In the genomic region with DNA sequence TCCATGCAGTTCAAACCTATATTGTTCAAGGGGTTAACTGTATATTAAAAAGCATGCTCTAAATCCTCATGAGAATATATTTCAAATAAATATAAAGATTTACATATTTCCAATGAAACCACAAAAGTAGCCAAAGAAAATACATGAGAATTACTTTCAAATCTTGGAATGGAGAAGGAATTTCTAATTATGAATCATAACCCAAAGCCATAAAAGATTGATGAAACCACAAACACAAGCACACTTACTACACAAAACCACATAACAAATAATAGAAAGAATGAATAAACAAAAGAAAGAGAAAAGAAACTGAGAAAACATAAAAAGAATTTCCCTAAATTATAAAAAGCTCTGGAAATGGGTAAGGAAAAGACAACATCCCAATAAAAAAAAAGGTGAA, we compare ENCODE assay signal across 15 cellular contexts. TPM values are rescaled to one million over a fixed set of nuclear protein-coding genes. Genes with fewer than 3 reads are reported as not detected.
DNase-seq lines count a peak whose midpoint lies in the region; ATAC-seq and TF ChIP-seq lines count a peak whose summit lies in the region.
"Had no signal": no experiment of that assay in that cellular context is flagged by ENCODE, and none has a peak within 500 bp of the region (broad histone marks: within the 10 kb centered on the region; RNA-seq: fewer than 3 reads in every experiment).

No MANE protein-coding gene starts in this region.

- no peaks in the 10 kb centered on the region for H3K9me3 ChIP-seq in SK-N-SH
- H3K9me3 ChIP-seq: A549, adrenal gland, esophagus squamous epithelium, HAP-1 had no signal

- CTCF ChIA-PET in SK-N-SH (lab: Yijun Ruan, JAX): interaction anchor here (1.2 kb wide), 1 partner anchor 133 kb away, joined by 4 read pairs; no protein-coding TSS in a partner anchor

- H3K9me3 Mint-ChIP-seq in activated naive CD4-positive, alpha-beta T cell treated with anti-CD3 and anti-CD28 coated beads, Interleukin-2, amount 50 U/mL, for 24 hours: no peaks in the 10 kb centered on the region
- H3K9me3 Mint-ChIP-seq in activated naive CD4-positive, alpha-beta T cell treated with anti-CD3 and anti-CD28 coated beads, Interleukin-2, amount 50 U/mL, for 72 hours: no peaks in the 10 kb centered on the region
- H3K9me3 Mint-ChIP-seq in stimulated activated naive CD8-positive, alpha-beta T cell treated with anti-CD3 and anti-CD28 coated beads, Interleukin-15, amount 100 ng/mL, for 72 hours: no peaks in the 10 kb centered on the region

- no peak for TF ChIP-seq CTCF in SK-N-SH (IDR thresholded peaks at IDR 0.05)

- intact Hi-C loops in head of caudate nucleus (cut with DNase I): no loop called here

- peaks cover 0 to 11% of the 10 kb centered on the region in 2 experiments; a peak in 3 of 4 replicates for H3K4me1 ChIP-seq in SK-N-SH (ENCODE audit: control insufficient read depth in 1 of 2, insufficient read depth in 2 of 2, low read depth in 1 of 2, low read length in 1 of 2)

- POLR2A ChIA-PET in SK-N-SH (lab: Yijun Ruan, JAX): no interaction called here

- ATAC-seq in activated naive CD4-positive, alpha-beta T cell treated with anti-CD3 and anti-CD28 coated beads, Interleukin-2, amount 50 U/mL, for 72 hours: no peak
- no peak for ATAC-seq in stimulated activated naive CD8-positive, alpha-beta T cell treated with anti-CD3 and anti-CD28 coated beads, Interleukin-15, amount 100 ng/mL, for 72 hours
- ATAC-seq: A549 had no signal

- H3K4me3 Mint-ChIP-seq in activated naive CD4-positive, alpha-beta T cell treated with anti-CD3 and anti-CD28 coated beads, Interleukin-2, amount 50 U/mL, for 24 hours: peak overlapping the region; percentile 63
- peak overlapping the region; percentile 10 to 37 for H3K4me3 Mint-ChIP-seq in stimulated activated naive CD8-positive, alpha-beta T cell treated with anti-CD3 and anti-CD28 coated beads, Interleukin-15, amount 100 ng/mL, for 72 hours

- H3K4me3 ChIP-seq in SK-N-SH (ENCODE audit: low read depth in 2 of 2, low read length in 1 of 2): no peak overlapping the region
- H3K4me3 ChIP-seq: A549, adrenal gland, esophagus squamous epithelium, HAP-1 had no signal

- H3K27ac Mint-ChIP-seq in activated naive CD4-positive, alpha-beta T cell treated with anti-CD3 and anti-CD28 coated beads, Interleukin-2, amount 50 U/mL, for 24 hours: no peak overlapping the region
- H3K27ac Mint-ChIP-seq in activated naive CD4-positive, alpha-beta T cell treated with anti-CD3 and anti-CD28 coated beads, Interleukin-2, amount 50 U/mL, for 72 hours: peak overlapping the region in 1 of 2 donors; percentile 1
- no peak overlapping the region for H3K27ac Mint-ChIP-seq in stimulated activated naive CD8-positive, alpha-beta T cell treated with anti-CD3 and anti-CD28 coated beads, Interleukin-15, amount 100 ng/mL, for 72 hours

- no peak overlapping the region for H3K9ac ChIP-seq in SK-N-SH

- H3K27ac ChIP-seq in SK-N-SH (ENCODE audit: low read depth in 2 of 2, low read length in 1 of 2): peak overlapping the region in 1 of 2 experiments; percentile 15; a peak in 2 of 4 replicates
- H3K27ac ChIP-seq: A549, adrenal gland, esophagus squamous epithelium had no signal

- H3K79me2 ChIP-seq in SK-N-SH (ENCODE audit: insufficient read depth): peaks cover 85% of the 10 kb centered on the region

- DNase-seq in activated naive CD4-positive, alpha-beta T cell treated with anti-CD3 and anti-CD28 coated beads, Interleukin-2, amount 50 U/mL, for 72 hours (ENCODE audit: low spot score in 2 of 2): no peak
- DNase-seq in SK-N-SH (no peak), fibroblast of gingiva (ENCODE audit: low read depth) (peak; percentile 62), head of caudate nucleus (no peak), NCI-H2171 (lab: John Stamatoyannopoulos, UW) (no peak), MV-4-11 (lab: John Stamatoyannopoulos, UW) (no peak)
- DNase-seq in stimulated activated naive CD8-positive, alpha-beta T cell treated with anti-CD3 and anti-CD28 coated beads, Interleukin-15, amount 100 ng/mL, for 72 hours: no peak
- DNase-seq: adrenal gland, dermis blood vessel endothelial cell, esophagus squamous epithelium, NCI-H2081, SHP77 had no signal

- no peak overlapping the region for H2AFZ ChIP-seq in SK-N-SH (ENCODE audit: low read depth)

- H3K4me1 Mint-ChIP-seq in activated naive CD4-positive, alpha-beta T cell treated with anti-CD3 and anti-CD28 coated beads, Interleukin-2, amount 50 U/mL, for 24 hours: peaks cover 77% of the 10 kb centered on the region
- peaks cover 57% of the 10 kb centered on the region for H3K4me1 Mint-ChIP-seq in stimulated activated naive CD8-positive, alpha-beta T cell treated with anti-CD3 and anti-CD28 coated beads, Interleukin-15, amount 100 ng/mL, for 72 hours

- H3K4me2 ChIP-seq in SK-N-SH: 0 out of 2 replicates have a peak overlapping the region, but pooled peaks have one; percentile 1
- H3K4me2 ChIP-seq: A549 had no signal

- peaks cover 86% of the 10 kb centered on the region for H4K20me1 ChIP-seq in SK-N-SH (ENCODE audit: insufficient read depth)

- no peak for TF ChIP-seq RAD21 in SK-N-SH (IDR thresholded peaks at IDR 0.05; ENCODE audit: low read length)

- no peaks in the 10 kb centered on the region for H3K27me3 Mint-ChIP-seq in activated naive CD4-positive, alpha-beta T cell treated with anti-CD3 and anti-CD28 coated beads, Interleukin-2, amount 50 U/mL, for 24 hours
- no peaks in the 10 kb centered on the region for H3K27me3 Mint-ChIP-seq in stimulated activated naive CD8-positive, alpha-beta T cell treated with anti-CD3 and anti-CD28 coated beads, Interleukin-15, amount 100 ng/mL, for 72 hours

- peaks cover 26% of the 10 kb centered on the region for H3F3A ChIP-seq in SK-N-SH (replicated peaks; ENCODE audit: insufficient read depth)

- peaks cover 2 to 4% of the 10 kb centered on the region in 2 experiments for H3K36me3 ChIP-seq in SK-N-SH (replicated peaks in 1 of 2; ENCODE audit: control insufficient read depth in 1 of 2, insufficient read depth in 2 of 2, low read length in 1 of 2)
- H3K36me3 ChIP-seq: adrenal gland, esophagus squamous epithelium, HAP-1 had no signal

- H3K9me2 ChIP-seq in SK-N-SH: no peaks in the 10 kb centered on the region

- no peaks in the 10 kb centered on the region for H3K36me3 Mint-ChIP-seq in activated naive CD4-positive, alpha-beta T cell treated with anti-CD3 and anti-CD28 coated beads, Interleukin-2, amount 50 U/mL, for 24 hours
- no peaks in the 10 kb centered on the region for H3K36me3 Mint-ChIP-seq in activated naive CD4-positive, alpha-beta T cell treated with anti-CD3 and anti-CD28 coated beads, Interleukin-2, amount 50 U/mL, for 72 hours

- no peaks in the 10 kb centered on the region for H3K27me3 ChIP-seq in SK-N-SH (ENCODE audit: insufficient read depth)
- H3K27me3 ChIP-seq: adrenal gland, esophagus squamous epithelium had no signal

- TF ChIP-seq EP300 in SK-N-SH (IDR thresholded peaks at IDR 0.05; ENCODE audit: borderline replicate concordance in 1 of 2, low read depth in 1 of 2, low read length in 1 of 2): 0 out of 4 replicates have a peak, but pooled peaks of 1 of the 2 experiments have one; percentile 12

TF ChIP-seq in SK-N-SH, 30 proteins besides CTCF, POLR2A, EP300 and RAD21:
- TF ChIP-seq JUND (IDR thresholded peaks at IDR 0.05) (peak; percentile 26; the same call in 1 of the 2 replicates), GABPA (IDR thresholded peaks at IDR 0.05; ENCODE audit: low read depth) (no peak), SIN3A (IDR thresholded peaks at IDR 0.05; ENCODE audit: borderline replicate concordance, low read depth, low read length) (no peak), TCF12 (IDR thresholded peaks at IDR 0.05) (peak; percentile 50; the same call in 1 of the 2 replicates), MXI1 (IDR thresholded peaks at IDR 0.05; ENCODE audit: low read depth, low read length) (no peak), POLR2AphosphoS5 (IDR thresholded peaks at IDR 0.05; ENCODE audit: low read depth, low read length) (no peak), ELF1 (IDR thresholded peaks at IDR 0.05) (no peak), NFIC (IDR thresholded peaks at IDR 0.05; ENCODE audit: borderline replicate concordance) (peak; percentile 71), FOSL2 (IDR thresholded peaks at IDR 0.05; ENCODE audit: borderline replicate concordance, low read depth) (peak; percentile 53; the same call in 1 of the 2 replicates)
- TF ChIP-seq, protein P1, sequence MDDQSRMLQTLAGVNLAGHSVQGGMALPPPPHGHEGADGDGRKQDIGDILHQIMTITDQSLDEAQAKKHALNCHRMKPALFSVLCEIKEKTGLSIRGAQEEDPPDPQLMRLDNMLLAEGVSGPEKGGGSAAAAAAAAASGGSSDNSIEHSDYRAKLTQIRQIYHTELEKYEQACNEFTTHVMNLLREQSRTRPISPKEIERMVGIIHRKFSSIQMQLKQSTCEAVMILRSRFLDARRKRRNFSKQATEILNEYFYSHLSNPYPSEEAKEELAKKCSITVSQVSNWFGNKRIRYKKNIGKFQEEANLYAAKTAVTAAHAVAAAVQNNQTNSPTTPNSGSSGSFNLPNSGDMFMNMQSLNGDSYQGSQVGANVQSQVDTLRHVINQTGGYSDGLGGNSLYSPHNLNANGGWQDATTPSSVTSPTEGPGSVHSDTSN (IDR thresholded peaks at IDR 0.05): peak; percentile 42; the same call in 1 of the 2 replicates
- TF ChIP-seq, protein P2, sequence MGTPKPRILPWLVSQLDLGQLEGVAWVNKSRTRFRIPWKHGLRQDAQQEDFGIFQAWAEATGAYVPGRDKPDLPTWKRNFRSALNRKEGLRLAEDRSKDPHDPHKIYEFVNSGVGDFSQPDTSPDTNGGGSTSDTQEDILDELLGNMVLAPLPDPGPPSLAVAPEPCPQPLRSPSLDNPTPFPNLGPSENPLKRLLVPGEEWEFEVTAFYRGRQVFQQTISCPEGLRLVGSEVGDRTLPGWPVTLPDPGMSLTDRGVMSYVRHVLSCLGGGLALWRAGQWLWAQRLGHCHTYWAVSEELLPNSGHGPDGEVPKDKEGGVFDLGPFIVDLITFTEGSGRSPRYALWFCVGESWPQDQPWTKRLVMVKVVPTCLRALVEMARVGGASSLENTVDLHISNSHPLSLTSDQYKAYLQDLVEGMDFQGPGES (IDR thresholded peaks at IDR 0.05; ENCODE audit: low read depth, low read length): no peak

RNA-seq across cellular contexts. Expression of a gene that starts 16.0 kb away (rescaled TPM):
- 10 to 100 TPM; 10.7 to 11.5 TPM for total RNA-seq in activated naive CD4-positive, alpha-beta T cell treated with anti-CD3 and anti-CD28 coated beads, Interleukin-2, amount 50 U/mL, for 72 hours
- polyA plus RNA-seq in SK-N-SH (2012; rRNA removed): 9.4 and 10.0 TPM in 2 replicates
- polyA plus RNA-seq in SK-N-SH (2012; cell fraction: cytosol; rRNA removed): 13.6 and 16.6 TPM in 2 replicates
- 3.5 and 10.2 TPM in 2 replicates for polyA plus RNA-seq in SK-N-SH (2012; cell fraction: nucleus; rRNA removed)

RNA-seq across cellular contexts. Expression of a gene that starts 16.3 kb away (rescaled TPM):
- 10 to 100 TPM in 1 of 2 donors, 1 to 10 TPM in 1; 9.1 to 15.9 TPM for total RNA-seq in activated naive CD4-positive, alpha-beta T cell treated with anti-CD3 and anti-CD28 coated beads, Interleukin-2, amount 50 U/mL, for 72 hours
- polyA plus RNA-seq in SK-N-SH (2012; rRNA removed): 8.1 and 11.4 TPM in 2 replicates
- 6.8 and 8.9 TPM in 2 replicates for polyA plus RNA-seq in SK-N-SH (2012; cell fraction: cytosol; rRNA removed)
- polyA plus RNA-seq in SK-N-SH (2012; cell fraction: nucleus; rRNA removed): 13.4 and 24.4 TPM in 2 replicates
